In the genomic region with DNA sequence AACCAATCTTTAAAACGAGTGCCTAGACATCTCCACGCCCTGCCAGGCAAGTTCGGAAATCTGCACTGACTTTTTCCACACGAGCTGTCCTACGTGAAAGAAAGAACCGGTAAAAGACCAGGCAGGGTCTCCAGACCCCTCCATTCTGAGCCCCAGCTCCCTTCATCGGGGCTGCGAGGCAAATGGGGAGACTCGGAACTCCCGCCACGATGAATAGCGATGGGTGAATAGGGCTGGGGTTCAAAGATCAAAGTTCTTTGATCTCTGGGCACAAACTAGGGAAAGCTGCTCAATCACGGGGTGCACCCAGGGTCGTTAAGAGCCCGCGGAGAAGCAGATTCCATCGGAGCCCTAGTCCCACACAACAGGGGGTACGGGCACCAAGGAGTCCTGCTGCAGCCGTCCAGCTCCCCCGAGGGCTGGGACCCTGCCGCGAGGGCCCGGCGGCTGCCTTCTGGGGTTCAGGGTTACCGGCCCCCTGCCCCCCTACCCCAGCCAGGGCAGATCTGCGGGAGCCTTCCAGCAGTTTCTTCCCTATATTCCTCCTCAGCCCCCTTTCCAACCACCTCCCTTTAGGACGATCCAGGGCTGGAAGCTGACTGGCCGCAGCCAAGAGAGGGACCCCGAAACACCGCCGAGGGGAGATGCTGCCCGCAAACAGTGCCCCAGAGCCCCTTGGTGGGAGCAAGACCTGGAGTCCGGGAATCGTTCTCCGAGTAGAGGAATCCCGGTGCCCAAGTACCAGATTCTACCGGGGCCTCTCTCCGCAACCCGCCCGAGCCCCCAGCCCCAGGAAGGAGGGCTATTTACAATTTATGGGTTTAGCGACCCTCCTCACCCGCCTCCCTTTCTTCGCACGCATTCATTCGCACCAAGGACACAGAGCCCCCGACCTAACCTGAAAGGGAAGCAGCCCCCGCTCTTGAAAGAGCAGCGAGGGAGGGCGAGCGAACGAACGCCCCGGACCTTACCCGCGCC, we compare ENCODE assay signal across 8 cellular contexts. TPM values are rescaled to one million over a fixed set of nuclear protein-coding genes. Genes with fewer than 3 reads are reported as not detected.
DNase-seq lines count a peak whose midpoint lies in the region; ATAC-seq and TF ChIP-seq lines count a peak whose summit lies in the region.

No MANE protein-coding gene starts in this region.

- H3K27ac ChIP-seq in left lung (peak overlapping the region in 1 of 2 donors; percentile 23), testis (peak overlapping the region in 1 of 2 donors; percentile 57)

- DNase-seq in NCI-H82 (lab: John Stamatoyannopoulos, UW): peak; percentile 28
- no peak for DNase-seq in NCI-H82 treated with DMSO at 0.1 percent for 48 hours (lab: John Stamatoyannopoulos, UW; ENCODE audit: unreplicated experiment)
- DNase-seq in adipocyte (ENCODE audit: low read depth): peak; percentile 24
- DNase-seq in left lung: no peak
- DNase-seq in testis: no peak
- no peak for DNase-seq in A172 (ENCODE audit: low spot score)
- no peak for DNase-seq in D341Med (ENCODE audit: low spot score)

- intact Hi-C loops in left lung (cut with DNase I): no loop called here
- intact Hi-C loops in testis (cut with DNase I; ENCODE audit: low total_unique reads): no loop called here

- H3K36me3 ChIP-seq in adipocyte (ENCODE audit: control insufficient read depth, insufficient read depth, low read length, severe bottlenecking): no peaks in the 10 kb centered on the region
- H3K36me3 ChIP-seq in left lung: no peaks in the 10 kb centered on the region
- H3K36me3 ChIP-seq in testis (ENCODE audit: low read depth, missing control alignments): no peaks in the 10 kb centered on the region

- no peak for TF ChIP-seq CTCF in left lung (IDR thresholded peaks at IDR 0.05)
- no peak for TF ChIP-seq CTCF in testis (IDR thresholded peaks at IDR 0.05)

- no peaks in the 10 kb centered on the region for H3K27me3 ChIP-seq in adipocyte (replicated peaks; ENCODE audit: control insufficient read depth, insufficient read depth, low read length)
- peaks cover 18 to 75% of the 10 kb centered on the region in 2 donors for H3K27me3 ChIP-seq in left lung
- no peaks in the 10 kb centered on the region for H3K27me3 ChIP-seq in testis

- H3K9ac ChIP-seq in adipocyte (ENCODE audit: low read length): peak overlapping the region; percentile 85

- no peak for TF ChIP-seq POLR2A in testis (IDR thresholded peaks at IDR 0.05)

- H3K4me3 ChIP-seq in adipocyte (ENCODE audit: low read length): peak overlapping the region; percentile 81
- peak overlapping the region; percentile 42 to 46 for H3K4me3 ChIP-seq in left lung
- H3K4me3 ChIP-seq in testis: peak overlapping the region; percentile 58 to 65

- peak; percentile 3 for ATAC-seq in left lung
- no peak for ATAC-seq in GM21576 (IDR thresholded peaks at IDR 0.05; ENCODE audit: unreplicated experiment)

- no peaks in the 10 kb centered on the region for H3K9me3 ChIP-seq in adipocyte (ENCODE audit: control insufficient read depth, low read length)
- no peaks in the 10 kb centered on the region for H3K9me3 ChIP-seq in left lung
- H3K9me3 ChIP-seq in testis: no peaks in the 10 kb centered on the region

- WGBS in testis, 2 donors: 1% methylated on average over 46 to 47 of the region's 55 CpGs

- H3K4me1 ChIP-seq in adipocyte (ENCODE audit: control insufficient read depth, insufficient read depth, low read length) (peaks cover 50% of the 10 kb centered on the region), left lung (peaks cover 4 to 32% of the 10 kb centered on the region in 2 donors), testis (peaks cover 7% of the 10 kb centered on the region)

RNA-seq across cellular contexts. Expression of gene LRP4, which starts 1.0 kb away (rescaled TPM):
- total RNA-seq in left lung (1 to 10 TPM; 4.9 to 5.0 TPM), testis (1 to 10 TPM; 4.9 to 8.1 TPM)
- polyA plus RNA-seq in testis (ENCODE audit: insufficient read depth, low read depth, low replicate concordance): 7.8 TPM
- total RNA-seq in A172 (2014; rRNA removed; shearing (Covaris generic)): 0.81 and 1.3 TPM in 2 replicates

RNA-seq across cellular contexts. Expression of gene CSTPP1, which starts 19.2 kb away (rescaled TPM):
- total RNA-seq in left lung (10 to 100 TPM; 28.7 to 36.4 TPM), testis (10 to 100 TPM; 39.0 to 44.9 TPM)
- polyA plus RNA-seq in testis (ENCODE audit: insufficient read depth, low read depth, low replicate concordance): 70.0 TPM
- total RNA-seq in A172 (2014; rRNA removed; shearing (Covaris generic)): 51.0 and 60.4 TPM in 2 replicates

Comparison
In these comparisons a context has a peak if more than half of its experiments do, and no peak if none do; other contexts are left out.
1. DNase-seq: peak in NCI-H82 (single experiment) and adipocyte (single experiment); none in NCI-H82 treated with DMSO at 0.1 percent for 48 hours (single experiment), left lung (0 of 2), testis (single experiment), A172 (single experiment) and D341Med (single experiment).
2. Peak in every context shown above with its lines, with median percentiles within 50 percentile points of each other: H3K4me3 ChIP-seq.